14 cellular contexts compared by ENCODE assay signal in genomic region chr9:14292181-14292773, GRCh38. TPM values are rescaled to one million over a fixed set of nuclear protein-coding genes. Genes with fewer than 3 reads are reported as not detected.
DNase-seq lines count a peak whose midpoint lies in the region; ATAC-seq and TF ChIP-seq lines count a peak whose summit lies in the region.
"Had no signal": no experiment of that assay in that cellular context is flagged by ENCODE, and none has a peak within 500 bp of the region (broad histone marks: within the 10 kb centered on the region; RNA-seq: fewer than 3 reads in every experiment).

No MANE protein-coding gene starts in this region.

- peaks cover 0 to 2% (median 0%) of the 10 kb centered on the region in 8 donors for H3K9me3 Mint-ChIP-seq in CD4-positive, alpha-beta memory T cell
- H3K9me3 Mint-ChIP-seq: H9 had no signal

- intact Hi-C loops in left ventricle myocardium superior (cut with micrococcal nuclease) (no loop called here), Right ventricle myocardium inferior (cut with DNase I) (no loop called here)
- intact Hi-C loops in CD4-positive, alpha-beta memory T cell (cut with micrococcal nuclease) = no loop called here

- CTCF ChIA-PET in CD4-positive, alpha-beta memory T cell (lab: Charles Lee; ENCODE audit: partially characterized antibody) = no interaction called here

- H3K27me3 ChIP-seq in liver (ENCODE audit: control insufficient read depth in 4 of 4, insufficient read depth in 4 of 4, low read length in 3 of 4) (no peaks in the 10 kb centered on the region), subcutaneous abdominal adipose tissue (ENCODE audit: control insufficient read depth in 5 of 5, insufficient read depth in 4 of 5, low read length in 5 of 5) (no peaks in the 10 kb centered on the region)
- no peaks in the 10 kb centered on the region for H3K27me3 ChIP-seq in CD4-positive, alpha-beta memory T cell (ENCODE audit: insufficient read depth, low read length)
- H3K27me3 ChIP-seq: BLaER1 treated with 17β-estradiol and CSF1 and Interleukin-3, amounts not matched to agents 10 nM and 100 nM had no signal

- ATAC-seq in left ventricle myocardium superior (peak; percentile 40), Right ventricle myocardium inferior (no peak), GM19351 (IDR thresholded peaks at IDR 0.05; ENCODE audit: unreplicated experiment) (no peak)

- no peak overlapping the region for H3K27ac Mint-ChIP-seq in CD4-positive, alpha-beta memory T cell
- H3K27ac Mint-ChIP-seq: CD4-positive, CD25-positive, alpha-beta regulatory T cell; H9 had no signal

- H3K27me3 Mint-ChIP-seq in CD4-positive, alpha-beta memory T cell = peaks cover 8 to 9% of the 10 kb centered on the region in 2 donors
- H3K27me3 Mint-ChIP-seq: CD4-positive, CD25-positive, alpha-beta regulatory T cell had no signal

- H3K36me3 ChIP-seq in liver (ENCODE audit: control insufficient read depth in 4 of 4, insufficient read depth in 3 of 4, low read depth in 1 of 4, low read length in 3 of 4) (no peaks in the 10 kb centered on the region), subcutaneous abdominal adipose tissue (ENCODE audit: control insufficient read depth in 5 of 5, insufficient read depth in 5 of 5, low read length in 5 of 5) (no peaks in the 10 kb centered on the region)
- no peaks in the 10 kb centered on the region for H3K36me3 ChIP-seq in CD4-positive, alpha-beta memory T cell (ENCODE audit: insufficient read depth, low read length)
- H3K36me3 ChIP-seq: BLaER1 treated with 17β-estradiol and CSF1 and Interleukin-3, amounts not matched to agents 10 nM and 100 nM had no signal

- WGBS in liver = 43% methylated on average over 3 of the region's 3 CpGs

- peak overlapping the region; percentile 80 to 84 for H3K27ac ChIP-seq in liver (ENCODE audit: low read depth in 1 of 2, low read length in 2 of 2)
- peak overlapping the region; percentile 83 for H3K27ac ChIP-seq in subcutaneous abdominal adipose tissue (ENCODE audit: low read depth, low read length)
- H3K27ac ChIP-seq in CD4-positive, alpha-beta memory T cell (ENCODE audit: low read depth, low read length) = no peak overlapping the region
- H3K27ac ChIP-seq: BLaER1 treated with 17β-estradiol and CSF1 and Interleukin-3, amounts not matched to agents 10 nM and 100 nM had no signal

- TF ChIP-seq CTCF in liver (IDR thresholded peaks at IDR 0.05; ENCODE audit: low read depth, low read length, missing input control) (no peak), GM13977 (IDR thresholded peaks at IDR 0.05; ENCODE audit: extremely low read depth, insufficient read depth, missing control alignments) (no peak)

- no peaks in the 10 kb centered on the region for H3K4me1 Mint-ChIP-seq in CD4-positive, alpha-beta memory T cell
- H3K4me1 Mint-ChIP-seq: CD4-positive, CD25-positive, alpha-beta regulatory T cell had no signal

- H3K4me1 ChIP-seq in liver (ENCODE audit: control insufficient read depth in 4 of 4, insufficient read depth in 4 of 4, low read length in 3 of 4) = peaks cover 2 to 55% (median 23%) of the 10 kb centered on the region in 4 donors
- H3K4me1 ChIP-seq in subcutaneous abdominal adipose tissue (ENCODE audit: control insufficient read depth in 5 of 5, insufficient read depth in 5 of 5, low read length in 5 of 5) = peaks cover 0 to 45% (median 16%) of the 10 kb centered on the region in 5 donors
- no peaks in the 10 kb centered on the region for H3K4me1 ChIP-seq in CD4-positive, alpha-beta memory T cell (ENCODE audit: insufficient read depth, low read length)
- H3K4me1 ChIP-seq: BLaER1 treated with 17β-estradiol and CSF1 and Interleukin-3, amounts not matched to agents 10 nM and 100 nM had no signal

- in situ Hi-C loops in GM13977 (cut with MboI; ENCODE audit: low pct_unique_long_range_greater_than_20kb, low sequenced_read_pairs, unreplicated experiment) = no loop called here

- no peaks in the 10 kb centered on the region for H3K36me3 Mint-ChIP-seq in CD4-positive, alpha-beta memory T cell
- H3K36me3 Mint-ChIP-seq: CD4-positive, CD25-positive, alpha-beta regulatory T cell had no signal

- no peak for DNase-seq in left ventricle myocardium superior
- DNase-seq in Right ventricle myocardium inferior (ENCODE audit: missing footprints) = no peak
- DNase-seq in GM13977 (ENCODE audit: low spot score) = no peak
- DNase-seq in CD4-positive, alpha-beta memory T cell = no peak
- DNase-seq: ACHN; Calu3; CD4-positive, CD25-positive, alpha-beta regulatory T cell; DMS 273 treated with DMSO at 0.1 percent for 48 hours; GOT3; H9 had no signal

- H3K9me3 ChIP-seq in liver (ENCODE audit: control insufficient read depth in 4 of 4, low read length in 3 of 4) = no peaks in the 10 kb centered on the region
- no peaks in the 10 kb centered on the region for H3K9me3 ChIP-seq in subcutaneous abdominal adipose tissue (ENCODE audit: control insufficient read depth in 5 of 5, low read length in 5 of 5)
- H3K9me3 ChIP-seq in CD4-positive, alpha-beta memory T cell (ENCODE audit: control insufficient read depth in 1 of 2, low read length in 2 of 2) = no peaks in the 10 kb centered on the region
- H3K9me3 ChIP-seq: BLaER1 treated with 17β-estradiol and CSF1 and Interleukin-3, amounts not matched to agents 10 nM and 100 nM had no signal

- H3K9ac ChIP-seq in liver (ENCODE audit: low read depth in 1 of 2, low read length in 2 of 2) (peak overlapping the region in 1 of 2 donors; percentile 50), subcutaneous abdominal adipose tissue (ENCODE audit: low read length in 5 of 5) (no peak overlapping the region)
- H3K9ac ChIP-seq: BLaER1 treated with 17β-estradiol and CSF1 and Interleukin-3, amounts not matched to agents 10 nM and 100 nM had no signal

- H3K4me3 ChIP-seq in liver (ENCODE audit: low read depth in 1 of 3, low read length in 3 of 3) (peak overlapping the region in 1 of 3 donors; percentile 4), subcutaneous abdominal adipose tissue (ENCODE audit: low read depth in 1 of 5, low read length in 5 of 5) (no peak overlapping the region)
- H3K4me3 ChIP-seq in CD4-positive, alpha-beta memory T cell (ENCODE audit: low read length in 2 of 2) = no peak overlapping the region
- H3K4me3 ChIP-seq: BLaER1 treated with 17β-estradiol and CSF1 and Interleukin-3, amounts not matched to agents 10 nM and 100 nM had no signal

- peak in 1 of 2 donors; percentile 35 for TF ChIP-seq RAD21 in liver (IDR thresholded peaks at IDR 0.05)

- H3K4me3 Mint-ChIP-seq in CD4-positive, alpha-beta memory T cell = no peak overlapping the region
- H3K4me3 Mint-ChIP-seq: CD4-positive, CD25-positive, alpha-beta regulatory T cell; H9 had no signal

- POLR2A ChIA-PET in CD4-positive, alpha-beta memory T cell (lab: Charles Lee; ENCODE audit: partially characterized antibody) = no interaction called here

TF ChIP-seq in liver, 16 proteins besides CTCF, POLR2A, EP300 and RAD21 (continues in another document):
- no peak for TF ChIP-seq TAF1 (conservative IDR thresholded peaks at IDR 0.05)
- peak; percentile 21 for TF ChIP-seq ZBTB33 (IDR thresholded peaks at IDR 0.05)
- TF ChIP-seq EGR1 (IDR thresholded peaks at IDR 0.05; ENCODE audit: low read depth in 2 of 2) = no peak
- peak; percentile 11 for TF ChIP-seq SP1 (IDR thresholded peaks at IDR 0.05)
- TF ChIP-seq NR2F2 (IDR thresholded peaks at IDR 0.05) = no peak
- peak; percentile 78 to 79 for TF ChIP-seq HNF4A (conservative IDR thresholded peaks at IDR 0.05)
- no peak for TF ChIP-seq FOXA1 (IDR thresholded peaks at IDR 0.05)
- no peak for TF ChIP-seq REST (IDR thresholded peaks at IDR 0.05)
- peak; percentile 32 for TF ChIP-seq YY1 (IDR thresholded peaks at IDR 0.05)

RNA-seq across cellular contexts. Expression of gene NFIB, which starts 21.7 kb away (rescaled TPM):
- total RNA-seq in left ventricle myocardium superior (110 TPM), Right ventricle myocardium inferior (116 TPM), liver (10 to 100 TPM in 1 of 2 donors, 1 to 10 TPM in 1; 3.2 to 23.2 TPM)
- 10 to 100 TPM in 1 of 2 donors, 1 to 10 TPM in 1; 4.2 to 11.7 TPM for polyA plus RNA-seq in liver
- total RNA-seq in CD4-positive, alpha-beta memory T cell = not detected
- not detected for polyA plus RNA-seq in CD4-positive, alpha-beta memory T cell
- polyA plus RNA-seq: CD4-positive, CD25-positive, alpha-beta regulatory T cell had no signal

Comparison
In these comparisons a context has a peak if more than half of its experiments do, and no peak if none do; other contexts are left out.
1. RNA of gene NFIB, which starts 21.7 kb away (total RNA-seq): 116 TPM in Right ventricle myocardium inferior (single experiment), 110 TPM in left ventricle myocardium superior (single experiment) and 3.2 to 23.2 TPM in liver; not detected in CD4-positive, alpha-beta memory T cell; every median in the first group is over 4 times any median in the second.